30 cellular contexts compared by ENCODE assay signal in the genomic region with DNA sequence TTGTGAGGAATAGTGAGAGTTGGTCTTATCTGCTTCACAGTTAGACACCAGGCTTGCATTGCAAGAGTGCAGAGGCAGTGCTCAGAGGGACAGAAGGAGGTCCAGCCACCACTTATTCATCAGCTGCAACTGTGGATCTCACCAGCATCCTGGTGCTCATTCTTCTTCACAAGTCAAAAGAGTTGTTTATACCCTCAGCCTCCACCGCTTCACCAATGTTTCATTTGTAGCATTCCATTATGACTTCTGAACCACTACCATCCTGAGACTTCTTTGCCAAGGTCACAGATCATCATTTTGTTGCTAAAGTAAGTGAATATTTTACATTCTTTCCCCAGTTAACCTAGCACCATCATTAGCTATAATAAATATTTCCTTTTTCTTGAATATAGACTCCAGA.
"Had no signal": no experiment of that assay in that cellular context is flagged by ENCODE, and none has a peak within 500 bp of the region (broad histone marks: within the 10 kb centered on the region; RNA-seq: fewer than 3 reads in every experiment).

No MANE protein-coding gene starts in this region.

- H3K4me1 ChIP-seq: adrenal gland, ascending aorta, breast epithelium, SJSA1 had no signal

- H3K4me3 ChIP-seq: adrenal gland, ascending aorta, body of pancreas, breast epithelium, MG63, SJSA1 had no signal

- H3K4me1 Mint-ChIP-seq: activated CD4-positive, alpha-beta T cell treated with anti-CD3 and anti-CD28 coated beads for 36 hours; activated CD4-positive, alpha-beta T cell treated with anti-CD3 and anti-CD28 coated beads, Interleukin-2, amount 10 ng/mL, durations not matched to agents 7 days and 5 days had no signal

- H3K27ac Mint-ChIP-seq: activated CD4-positive, alpha-beta T cell treated with anti-CD3 and anti-CD28 coated beads for 36 hours; activated CD4-positive, alpha-beta T cell treated with anti-CD3 and anti-CD28 coated beads, Interleukin-2, amount 10 ng/mL, durations not matched to agents 7 days and 5 days; activated CD8-positive, alpha-beta T cell treated with anti-CD3 and anti-CD28 coated beads, Interleukin-2, amount 10 ng/mL, durations not matched to agents 7 days and 5 days; activated naive CD4-positive, alpha-beta T cell treated with anti-CD3 and anti-CD28 coated beads for 36 hours; activated naive CD4-positive, alpha-beta T cell treated with anti-CD3 and anti-CD28 coated beads, Interleukin-2, amount 50 U/mL, for 72 hours; activated T-cell treated with anti-CD3 and anti-CD28 coated beads, Interleukin-2, amount 50 U/mL, for 24 hours; activated T-helper 2 cell treated with anti-CD3 and anti-CD28 coated beads, Interferon-gamma antibody, Interleukin-2, Interleukin-4, amounts not matched to agents 10 μg/mL and 5 μg/mL and 100 μg/mL, durations not matched to agents 14 hours and 24 hours and 36 hours; T-helper 1 cell treated with Interleukin-12 subunit alpha and Interleukin-12 subunit beta and Interleukin-4 antibody, amounts not matched to agents 30 μg/mL and 1 μg/mL, for 36 hours; T-helper 2 cell treated with Interferon-gamma antibody and Interleukin-4, amounts not matched to agents 5 μg/mL and 100 μg/mL, for 36 hours had no signal

- H3K4me2 ChIP-seq: SK-N-SH had no signal

- ATAC-seq: activated CD4-positive, alpha-beta T cell treated with anti-CD3 and anti-CD28 coated beads for 36 hours; activated CD4-positive, CD25-positive, alpha-beta regulatory T cell treated with anti-CD3 and anti-CD28 coated beads, Interleukin-2, amount 50 U/mL, for 24 hours; activated CD8-positive, alpha-beta T cell treated with anti-CD3 and anti-CD28 coated beads, Interleukin-2, amount 10 ng/mL, durations not matched to agents 7 days and 5 days; activated naive CD4-positive, alpha-beta T cell treated with anti-CD3 and anti-CD28 coated beads, Interleukin-2, amount 50 U/mL, for 72 hours; body of pancreas; Panc1 had no signal

- H3K9me3 Mint-ChIP-seq: activated CD4-positive, alpha-beta T cell treated with anti-CD3 and anti-CD28 coated beads, Interleukin-2, amount 10 ng/mL, durations not matched to agents 7 days and 5 days; activated naive CD4-positive, alpha-beta T cell treated with anti-CD3 and anti-CD28 coated beads for 36 hours; activated naive CD4-positive, alpha-beta T cell treated with anti-CD3 and anti-CD28 coated beads, Interleukin-2, amount 50 U/mL, for 72 hours; activated T-cell treated with anti-CD3 and anti-CD28 coated beads, Interleukin-2, amount 50 U/mL, for 24 hours; activated T-helper 2 cell treated with anti-CD3 and anti-CD28 coated beads, Interferon-gamma antibody, Interleukin-2, Interleukin-4, amounts not matched to agents 10 μg/mL and 5 μg/mL and 100 μg/mL, durations not matched to agents 14 hours and 24 hours and 36 hours; T-helper 1 cell treated with Interleukin-12 subunit alpha and Interleukin-12 subunit beta and Interleukin-4 antibody, amounts not matched to agents 30 μg/mL and 1 μg/mL, for 36 hours; T-helper 2 cell treated with Interferon-gamma antibody and Interleukin-4, amounts not matched to agents 5 μg/mL and 100 μg/mL, for 36 hours had no signal

- H3K27me3 Mint-ChIP-seq: activated CD4-positive, alpha-beta T cell treated with anti-CD3 and anti-CD28 coated beads for 36 hours; activated CD4-positive, alpha-beta T cell treated with anti-CD3 and anti-CD28 coated beads, Interleukin-2, amount 10 ng/mL, durations not matched to agents 7 days and 5 days; activated T-cell treated with anti-CD3 and anti-CD28 coated beads, Interleukin-2, amount 50 U/mL, for 24 hours had no signal

- H3K9me2 ChIP-seq: SK-N-SH had no signal

- H3K4me3 Mint-ChIP-seq: activated CD4-positive, alpha-beta T cell treated with anti-CD3 and anti-CD28 coated beads for 36 hours; activated CD4-positive, alpha-beta T cell treated with anti-CD3 and anti-CD28 coated beads, Interleukin-2, amount 10 ng/mL, durations not matched to agents 7 days and 5 days; activated CD8-positive, alpha-beta T cell treated with anti-CD3 and anti-CD28 coated beads, Interleukin-2, amount 10 ng/mL, durations not matched to agents 7 days and 5 days; activated naive CD4-positive, alpha-beta T cell treated with anti-CD3 and anti-CD28 coated beads for 36 hours; activated T-cell treated with anti-CD3 and anti-CD28 coated beads, Interleukin-2, amount 50 U/mL, for 24 hours; T-helper 1 cell treated with Interleukin-12 subunit alpha and Interleukin-12 subunit beta and Interleukin-4 antibody, amounts not matched to agents 30 μg/mL and 1 μg/mL, for 36 hours; T-helper 2 cell treated with Interferon-gamma antibody and Interleukin-4, amounts not matched to agents 5 μg/mL and 100 μg/mL, for 36 hours had no signal

- DNase-seq: activated CD4-positive, alpha-beta T cell treated with anti-CD3 and anti-CD28 coated beads for 36 hours; activated CD4-positive, alpha-beta T cell treated with anti-CD3 and anti-CD28 coated beads, Interleukin-2, amount 10 ng/mL, durations not matched to agents 7 days and 5 days; activated CD4-positive, alpha-beta T cell treated with anti-CD3 and anti-CD28 coated beads, Interleukin-2, amount 50 U/mL, for 48 hours; activated CD8-positive, alpha-beta T cell treated with anti-CD3 and anti-CD28 coated beads, Interleukin-2, amount 10 ng/mL, durations not matched to agents 7 days and 5 days; activated gamma-delta T cell; activated naive CD4-positive, alpha-beta T cell treated with anti-CD3 and anti-CD28 coated beads for 36 hours; activated T-cell treated with anti-CD3 and anti-CD28 coated beads, Interleukin-2, amount 50 U/mL, for 24 hours; adrenal gland; body of pancreas; MG63; NCI-H1048; NCI-H1105 treated with DMSO at 0.1 percent for 48 hours; NCI-H1436; NCI-H1694; NCI-H1930; NCI-H2081 treated with DMSO at 0.1 percent for 48 hours; NCI-H345; NCI-H524 treated with DMSO at 0.1 percent for 48 hours; RPMI8226; SHP77 treated with DMSO at 0.1 percent for 48 hours; SK-N-SH had no signal

- H3K9me3 ChIP-seq: adrenal gland, ascending aorta, body of pancreas, breast epithelium, MG63, SJSA1, SK-N-SH had no signal

- H3K27me3 ChIP-seq: adrenal gland, ascending aorta, body of pancreas, breast epithelium, MG63, SJSA1 had no signal

- H3K36me3 ChIP-seq: adrenal gland, ascending aorta, breast epithelium, MG63, SJSA1 had no signal

- H3K36me3 Mint-ChIP-seq: activated naive CD4-positive, alpha-beta T cell treated with anti-CD3 and anti-CD28 coated beads, Interleukin-2, amount 50 U/mL, for 72 hours had no signal

- H3K27ac ChIP-seq: adrenal gland, ascending aorta, body of pancreas, breast epithelium, SJSA1 had no signal

- H3K9ac ChIP-seq: SK-N-SH had no signal
